In genomic region chr6:10401632-10402223, GRCh38 we compare ENCODE assay signal across 1 cellular context.
TF ChIP-seq lines count a peak whose summit lies in the region.

No MANE protein-coding gene starts in this region.

TF ChIP-seq in WTC11, 78 proteins besides CTCF, POLR2A, EP300 and RAD21 (continued from another document):
- TF ChIP-seq ARID4B (CRISPR knock-in tag; IDR thresholded peaks at IDR 0.05; ENCODE audit: borderline replicate concordance) (no peak), TP53 (CRISPR knock-in tag; IDR thresholded peaks at IDR 0.05) (no peak), AR (CRISPR knock-in tag; IDR thresholded peaks at IDR 0.05) (no peak)
TF ChIP-seq in WTC11: peak in this region for 0.
